Comparison of ENCODE assay signal across 9 cellular contexts in the genomic region with DNA sequence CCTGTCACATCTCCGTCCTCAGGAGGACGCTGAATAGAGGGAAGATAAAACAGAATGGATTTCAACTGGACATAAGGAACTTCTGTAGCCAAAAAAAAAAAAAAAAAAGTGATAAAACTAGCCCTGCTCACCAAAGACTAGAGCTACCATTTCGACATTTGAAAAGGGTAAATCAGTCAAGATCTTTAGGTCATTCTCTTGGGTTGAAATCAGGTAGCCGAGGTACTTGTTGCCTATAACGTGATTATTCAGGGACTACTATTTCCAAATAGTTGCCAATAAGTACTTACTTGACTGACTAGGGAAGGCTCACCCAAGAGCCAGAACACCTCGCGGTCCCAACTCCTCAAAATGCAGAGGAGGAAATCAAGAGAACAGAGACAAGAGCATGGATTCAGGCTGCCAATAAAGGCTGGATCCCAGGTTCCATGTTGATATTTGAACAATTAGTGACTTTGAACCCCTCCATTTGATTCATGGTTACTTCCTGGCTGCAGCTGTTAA. TPM values are rescaled to one million over a fixed set of nuclear protein-coding genes. Genes with fewer than 3 reads are reported as not detected.
DNase-seq lines count a peak whose midpoint lies in the region; ATAC-seq and TF ChIP-seq lines count a peak whose summit lies in the region.
"Had no signal": no experiment of that assay in that cellular context is flagged by ENCODE, and none has a peak within 500 bp of the region (broad histone marks: within the 10 kb centered on the region; RNA-seq: fewer than 3 reads in every experiment).

No MANE protein-coding gene starts in this region.

- H3K4me1 ChIP-seq in adipocyte (ENCODE audit: control insufficient read depth, insufficient read depth, low read length) (peaks cover 31% of the 10 kb centered on the region), liver (ENCODE audit: control insufficient read depth in 4 of 4, insufficient read depth in 4 of 4, low read length in 3 of 4) (peaks cover 3 to 28% (median 14%) of the 10 kb centered on the region in 4 donors)

- H3K36me3 Mint-ChIP-seq in activated T-cell treated with anti-CD3 and anti-CD28 coated beads, Interleukin-2, amount 50 U/mL, for 72 hours (ENCODE audit: insufficient read depth in 2 of 2), result peaks cover 2 to 8% of the 10 kb centered on the region in 2 donors
- peaks cover 27% of the 10 kb centered on the region for H3K36me3 Mint-ChIP-seq in type B pancreatic cell

- peak overlapping the region; percentile 93 to 94 for H3K27ac ChIP-seq in liver (ENCODE audit: low read depth in 1 of 2, low read length in 2 of 2)

- H3K27me3 Mint-ChIP-seq in activated T-cell treated with anti-CD3 and anti-CD28 coated beads, Interleukin-2, amount 50 U/mL, for 72 hours (ENCODE audit: low read depth), result no peaks in the 10 kb centered on the region
- peaks cover 3% of the 10 kb centered on the region for H3K27me3 Mint-ChIP-seq in type B pancreatic cell

- H3K27me3 ChIP-seq in adipocyte (replicated peaks; ENCODE audit: control insufficient read depth, insufficient read depth, low read length) (no peaks in the 10 kb centered on the region), liver (ENCODE audit: control insufficient read depth in 4 of 4, insufficient read depth in 4 of 4, low read length in 3 of 4) (no peaks in the 10 kb centered on the region)

- H3K36me3 ChIP-seq in adipocyte (ENCODE audit: control insufficient read depth, insufficient read depth, low read length, severe bottlenecking), result no peaks in the 10 kb centered on the region
- H3K36me3 ChIP-seq in liver (ENCODE audit: control insufficient read depth in 4 of 4, insufficient read depth in 3 of 4, low read depth in 1 of 4, low read length in 3 of 4), result peaks cover 0 to 3% (median 0%) of the 10 kb centered on the region in 4 donors

- intact Hi-C loops in sciatic nerve (cut with DNase I), result no loop called here

- H3K4me3 ChIP-seq in adipocyte (ENCODE audit: low read length), result peak overlapping the region; percentile 98
- H3K4me3 ChIP-seq in liver (ENCODE audit: low read depth in 1 of 3, low read length in 3 of 3), result peak overlapping the region; percentile 71 to 95 (median 92)

- no peak for ATAC-seq in activated T-cell treated with anti-CD3 and anti-CD28 coated beads, Interleukin-2, amount 50 U/mL, for 72 hours (replicated peaks in 1 of 2)
- ATAC-seq in sciatic nerve, result no peak

- H3K9me3 ChIP-seq in adipocyte (ENCODE audit: control insufficient read depth, low read length), result peaks cover 3% of the 10 kb centered on the region
- H3K9me3 ChIP-seq in liver (ENCODE audit: control insufficient read depth in 4 of 4, low read length in 3 of 4), result no peaks in the 10 kb centered on the region

- H3K9ac ChIP-seq in adipocyte (ENCODE audit: low read length) (peak overlapping the region; percentile 99), liver (ENCODE audit: low read depth in 1 of 2, low read length in 2 of 2) (peak overlapping the region in 1 of 2 donors; percentile 26)

- peaks cover 59% of the 10 kb centered on the region for H3K4me1 Mint-ChIP-seq in activated T-cell treated with anti-CD3 and anti-CD28 coated beads, Interleukin-2, amount 50 U/mL, for 72 hours (ENCODE audit: low read depth)
- peaks cover 30% of the 10 kb centered on the region for H3K4me1 Mint-ChIP-seq in type B pancreatic cell (ENCODE audit: unreplicated experiment)

- H3K27ac Mint-ChIP-seq in activated T-cell treated with anti-CD3 and anti-CD28 coated beads, Interleukin-2, amount 50 U/mL, for 72 hours, result peak overlapping the region; percentile 59
- peak overlapping the region; percentile 98 for H3K27ac Mint-ChIP-seq in type B pancreatic cell

- no peaks in the 10 kb centered on the region for H3K9me3 Mint-ChIP-seq in activated T-cell treated with anti-CD3 and anti-CD28 coated beads, Interleukin-2, amount 50 U/mL, for 72 hours
- peaks cover 11% of the 10 kb centered on the region for H3K9me3 Mint-ChIP-seq in type B pancreatic cell

- DNase-seq in activated T-cell treated with anti-CD3 and anti-CD28 coated beads, Interleukin-2, amount 50 U/mL, for 72 hours, result no peak
- DNase-seq in activated T-cell treated with anti-CD3 and anti-CD28 coated beads, Interleukin-2, amount 50 U/mL, for 1 hour, result no peak
- peak; percentile 28 for DNase-seq in adipocyte (ENCODE audit: low read depth)
- DNase-seq in type B pancreatic cell (ENCODE audit: extremely low spot score, unreplicated experiment), result no peak
- DNase-seq in SHP77 treated with DMSO at 0.1 percent for 48 hours (lab: John Stamatoyannopoulos, UW), result no peak
- no peak for DNase-seq in sciatic nerve (ENCODE audit: low spot score)
- DNase-seq in mesenteric fat pad (ENCODE audit: low spot score), result no peak
- DNase-seq: NCI-H1694 had no signal

- no peak for TF ChIP-seq RAD21 in liver (IDR thresholded peaks at IDR 0.05)

- 78% methylated on average over 7 of the region's 7 CpGs for WGBS in liver

- no peak for TF ChIP-seq CTCF in liver (IDR thresholded peaks at IDR 0.05; ENCODE audit: low read depth, low read length, missing input control)
- no peak for TF ChIP-seq CTCF in type B pancreatic cell (conservative IDR thresholded peaks at IDR 0.05)

- peak overlapping the region; percentile 86 to 93 for H3K4me3 Mint-ChIP-seq in activated T-cell treated with anti-CD3 and anti-CD28 coated beads, Interleukin-2, amount 50 U/mL, for 72 hours
- H3K4me3 Mint-ChIP-seq in type B pancreatic cell, result peak overlapping the region; percentile 96

TF ChIP-seq in liver, 16 proteins besides CTCF, POLR2A, EP300 and RAD21:
- TF ChIP-seq, protein P1, sequence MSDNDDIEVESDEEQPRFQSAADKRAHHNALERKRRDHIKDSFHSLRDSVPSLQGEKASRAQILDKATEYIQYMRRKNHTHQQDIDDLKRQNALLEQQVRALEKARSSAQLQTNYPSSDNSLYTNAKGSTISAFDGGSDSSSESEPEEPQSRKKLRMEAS (IDR thresholded peaks at IDR 0.05), result no peak
- TF ChIP-seq NR2F2 (IDR thresholded peaks at IDR 0.05), result no peak

RNA-seq across cellular contexts. Expression of a gene that starts 2.0 kb away (rescaled TPM):
- total RNA-seq in activated T-cell treated with anti-CD3 and anti-CD28 coated beads, Interleukin-2, amount 50 U/mL, for 72 hours, result 10 to 100 TPM; 39.3 to 47.3 TPM
- total RNA-seq in liver, result 10 to 100 TPM; 29.5 to 31.6 TPM
- 10 to 100 TPM; 41.4 to 59.0 TPM for polyA plus RNA-seq in liver
- 79.2 and 81.0 TPM in 2 replicates for total RNA-seq in type B pancreatic cell (ENCODE audit: low replicate concordance)
- 113 TPM for total RNA-seq in sciatic nerve
- total RNA-seq in mesenteric fat pad, result 162 TPM
